ENCODE assay signal across 9 cellular contexts in genomic region chr12:49539406-49540228, GRCh38. TPM values are rescaled to one million over a fixed set of nuclear protein-coding genes. Genes with fewer than 3 reads are reported as not detected.
DNase-seq lines count a peak whose midpoint lies in the region; ATAC-seq lines count a peak whose summit lies in the region.
"Had no signal": no experiment of that assay in that cellular context is flagged by ENCODE, and none has a peak within 500 bp of the region (broad histone marks: within the 10 kb centered on the region; RNA-seq: fewer than 3 reads in every experiment).

No MANE protein-coding gene starts in this region.

- H3K27me3 Mint-ChIP-seq in T-helper 2 cell treated with Interferon-gamma antibody and Interleukin-4, amounts not matched to agents 5 μg/mL and 100 μg/mL, for 36 hours (ENCODE audit: low read depth) = peaks cover 63% of the 10 kb centered on the region
- peaks cover 0 to 9% of the 10 kb centered on the region in 2 donors for H3K27me3 Mint-ChIP-seq in effector memory CD8-positive, alpha-beta T cell

- ATAC-seq in effector memory CD8-positive, alpha-beta T cell (replicated peaks) = no peak
- ATAC-seq in HG03025 (IDR thresholded peaks at IDR 0.05; ENCODE audit: low FRiP score, unreplicated experiment) = no peak

- no peaks in the 10 kb centered on the region for H3K36me3 Mint-ChIP-seq in T-helper 2 cell treated with Interferon-gamma antibody and Interleukin-4, amounts not matched to agents 5 μg/mL and 100 μg/mL, for 36 hours (ENCODE audit: low read depth)
- H3K36me3 Mint-ChIP-seq in effector memory CD8-positive, alpha-beta T cell (ENCODE audit: insufficient read depth) = no peaks in the 10 kb centered on the region

- DNase-seq in T-helper 2 cell treated with Interferon-gamma antibody and Interleukin-4, amounts not matched to agents 5 μg/mL and 100 μg/mL, for 36 hours (ENCODE audit: low spot score) = no peak
- DNase-seq in T-helper 2 cell (no peak), NT2/D1 (ENCODE audit: low read depth, low spot score) (no peak), NOMO-1 treated with dmso at 0.1 percent for 144 hours (lab: John Stamatoyannopoulos, UW; ENCODE audit: unreplicated experiment) (no peak)
- DNase-seq in effector memory CD8-positive, alpha-beta T cell = no peak
- DNase-seq in stimulated activated CD4-positive, alpha-beta T cell treated with anti-CD3 and anti-CD28 coated beads, Interleukin-15, amount 100 ng/mL, for 24 hours = no peak

- peaks cover 18% of the 10 kb centered on the region for H3K4me1 Mint-ChIP-seq in T-helper 2 cell treated with Interferon-gamma antibody and Interleukin-4, amounts not matched to agents 5 μg/mL and 100 μg/mL, for 36 hours (ENCODE audit: low read depth)
- H3K4me1 Mint-ChIP-seq in effector memory CD8-positive, alpha-beta T cell (ENCODE audit: low read depth in 2 of 2) = peaks cover 12 to 18% of the 10 kb centered on the region in 2 donors

- H3K27me3 ChIP-seq in NT2/D1 (ENCODE audit: insufficient read depth, insufficient read length) (peaks cover 61% of the 10 kb centered on the region), skeletal muscle satellite cell (ENCODE audit: control insufficient read depth, insufficient read depth, low read length) (peaks cover 59% of the 10 kb centered on the region)

- peak overlapping the region; percentile 86 for H3K4me2 ChIP-seq in skeletal muscle satellite cell (ENCODE audit: low read length)

- H3K9me3 ChIP-seq in NT2/D1 (ENCODE audit: insufficient read depth, low read length) (no peaks in the 10 kb centered on the region), skeletal muscle satellite cell (replicated peaks; ENCODE audit: low read length) (no peaks in the 10 kb centered on the region)
- H3K9me3 ChIP-seq: thoracic aorta had no signal

- H3K9ac ChIP-seq in NT2/D1 (ENCODE audit: insufficient read length, low read depth) (peak overlapping the region; percentile 46), skeletal muscle satellite cell (ENCODE audit: low read depth, low read length) (no peak overlapping the region)

- no peak overlapping the region for H3K27ac Mint-ChIP-seq in T-helper 2 cell treated with Interferon-gamma antibody and Interleukin-4, amounts not matched to agents 5 μg/mL and 100 μg/mL, for 36 hours
- H3K27ac Mint-ChIP-seq in effector memory CD8-positive, alpha-beta T cell = peak overlapping the region; percentile 65 to 70

- H3K4me3 ChIP-seq in NT2/D1 (ENCODE audit: insufficient read length, low read depth) (peak overlapping the region; percentile 45), skeletal muscle satellite cell (ENCODE audit: low read length) (no peak overlapping the region)

- H3K4me1 ChIP-seq in NT2/D1 (ENCODE audit: insufficient read depth, insufficient read length) (peaks cover 24% of the 10 kb centered on the region), skeletal muscle satellite cell (ENCODE audit: control insufficient read depth, insufficient read depth, low read length) (peaks cover 15% of the 10 kb centered on the region)

- H3K9me3 Mint-ChIP-seq in T-helper 2 cell treated with Interferon-gamma antibody and Interleukin-4, amounts not matched to agents 5 μg/mL and 100 μg/mL, for 36 hours = no peaks in the 10 kb centered on the region
- no peaks in the 10 kb centered on the region for H3K9me3 Mint-ChIP-seq in effector memory CD8-positive, alpha-beta T cell

- no peaks in the 10 kb centered on the region for H3K36me3 ChIP-seq in NT2/D1 (ENCODE audit: insufficient read depth, insufficient read length, low read length)
- no peaks in the 10 kb centered on the region for H3K36me3 ChIP-seq in skeletal muscle satellite cell (ENCODE audit: insufficient read depth, low read length)
- H3K36me3 ChIP-seq: thoracic aorta had no signal

- H3K4me3 Mint-ChIP-seq in T-helper 2 cell treated with Interferon-gamma antibody and Interleukin-4, amounts not matched to agents 5 μg/mL and 100 μg/mL, for 36 hours = peak overlapping the region; percentile 76
- H3K4me3 Mint-ChIP-seq in effector memory CD8-positive, alpha-beta T cell = peak overlapping the region; percentile 68 to 73

RNA-seq across cellular contexts. Expression of gene KCNH3, which starts 0.8 kb away (rescaled TPM):
- under 0.01 and 0.22 TPM in 2 replicates for total RNA-seq in skeletal muscle satellite cell (2012; rRNA removed)

RNA-seq across cellular contexts. Expression of gene MCRS1, which starts 28.3 kb away (rescaled TPM):
- 57.4 and 60.8 TPM in 2 replicates for total RNA-seq in skeletal muscle satellite cell (2012; rRNA removed)
